ENCODE assay signal across 17 cellular contexts in genomic region chr9:38274746-38275250, GRCh38.
"Had no signal": no experiment of that assay in that cellular context is flagged by ENCODE, and none has a peak within 500 bp of the region (broad histone marks: within the 10 kb centered on the region; RNA-seq: fewer than 3 reads in every experiment).

No MANE protein-coding gene starts in this region.

- H3K9me3 Mint-ChIP-seq: immature natural killer cell had no signal

- H3K4me3 Mint-ChIP-seq: activated naive CD8-positive, alpha-beta T cell; immature natural killer cell; naive thymus-derived CD4-positive, alpha-beta T cell; stimulated activated naive B cell treated with anti-CD40 and anti-IgM and Interleukin-4, amounts not matched to agents 10 μg/mL and 1 μg/mL and 100 μg/mL, for 72 hours; T-helper 17 cell had no signal

- ATAC-seq: left cardiac atrium; lower lobe of right lung; naive thymus-derived CD4-positive, alpha-beta T cell; right cardiac atrium; stimulated activated naive B cell treated with anti-CD40 and anti-IgM and Interleukin-4, amounts not matched to agents 10 μg/mL and 1 μg/mL and 100 μg/mL, for 72 hours; T-helper 17 cell had no signal

- H3K36me3 ChIP-seq: lower lobe of right lung had no signal

- FAIRE-seq: colon, endothelial cell of umbilical vein had no signal

- H3K36me3 Mint-ChIP-seq: activated naive CD8-positive, alpha-beta T cell; immature natural killer cell; naive thymus-derived CD4-positive, alpha-beta T cell; stimulated activated naive B cell treated with anti-CD40 and anti-IgM and Interleukin-4, amounts not matched to agents 10 μg/mL and 1 μg/mL and 100 μg/mL, for 72 hours had no signal

- H3K27me3 Mint-ChIP-seq: activated naive CD8-positive, alpha-beta T cell had no signal

- DNase-seq: activated CD4-positive, alpha-beta T cell treated with anti-CD3 and anti-CD28 coated beads, Interleukin-2, amount 50 U/mL, for 48 hours; activated gamma-delta T cell; activated T-cell treated with anti-CD3 and anti-CD28 coated beads, Interleukin-2, amount 50 U/mL, for 48 hours; anterior cingulate cortex; effector CD4-positive, alpha-beta T cell; immature natural killer cell; left cardiac atrium; lower lobe of right lung; naive thymus-derived CD4-positive, alpha-beta T cell; right cardiac atrium; stimulated activated CD4-positive, alpha-beta T cell treated with anti-CD3 and anti-CD28 coated beads, Interleukin-2, amount 100 ng/mL, for 24 hours; stimulated activated naive B cell treated with anti-CD40 and anti-IgM and Interleukin-4, amounts not matched to agents 10 μg/mL and 1 μg/mL and 100 μg/mL, for 72 hours; T-helper 17 cell; trophoblast cell had no signal

- H3K4me1 Mint-ChIP-seq: stimulated activated naive B cell treated with anti-CD40 and anti-IgM and Interleukin-4, amounts not matched to agents 10 μg/mL and 1 μg/mL and 100 μg/mL, for 72 hours had no signal

- H3K4me3 ChIP-seq: lower lobe of right lung had no signal

- H3K27ac Mint-ChIP-seq: activated naive CD8-positive, alpha-beta T cell; immature natural killer cell; naive thymus-derived CD4-positive, alpha-beta T cell; stimulated activated naive B cell treated with anti-CD40 and anti-IgM and Interleukin-4, amounts not matched to agents 10 μg/mL and 1 μg/mL and 100 μg/mL, for 72 hours; T-helper 17 cell had no signal
